ENCODE assay signal across 28 cellular contexts in the genomic region with DNA sequence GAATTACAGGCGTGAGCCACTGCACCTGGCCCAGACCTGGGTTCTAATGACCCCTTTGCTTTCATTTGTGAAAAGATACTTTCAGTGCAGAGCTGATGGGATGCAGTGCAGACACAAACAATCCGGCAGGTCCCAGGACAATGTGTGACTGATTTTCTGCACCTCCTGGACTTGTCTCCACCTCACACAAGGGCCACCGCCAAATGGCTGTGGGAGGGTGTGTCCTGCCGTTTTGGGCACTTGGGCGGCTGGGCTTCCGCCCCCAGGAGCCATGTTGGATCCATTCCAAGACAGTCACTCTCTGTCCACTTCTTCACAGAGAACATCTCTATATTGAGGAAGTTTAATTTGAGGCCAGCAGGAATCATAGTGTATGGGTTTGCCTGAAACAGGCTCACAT.
"Had no signal": no experiment of that assay in that cellular context is flagged by ENCODE, and none has a peak within 500 bp of the region (broad histone marks: within the 10 kb centered on the region; RNA-seq: fewer than 3 reads in every experiment).

No MANE protein-coding gene starts in this region.

- H3K4me3 ChIP-seq: ascending aorta, body of pancreas, SJCRH30 had no signal

- H3K9me3 ChIP-seq: ascending aorta, body of pancreas, SJCRH30, SK-N-SH had no signal

- DNase-seq: activated CD4-positive, alpha-beta T cell treated with anti-CD3 and anti-CD28 coated beads for 48 hours; activated CD4-positive, alpha-beta T cell treated with anti-CD3 and anti-CD28 coated beads, Interleukin-2, amount 50 U/mL, for 4 hours; activated CD4-positive, CD25-positive, alpha-beta regulatory T cell treated with anti-CD3 and anti-CD28 coated beads, Interleukin-2, amount 50 U/mL, for 72 hours; activated CD8-positive, alpha-beta memory T cell treated with anti-CD3 and anti-CD28 coated beads, Interleukin-2, amount 50 U/mL, for 48 hours; activated CD8-positive, alpha-beta T cell treated with anti-CD3 and anti-CD28 coated beads, Interleukin-2, amount 10 ng/mL, durations not matched to agents 7 days and 5 days; activated naive CD4-positive, alpha-beta T cell treated with Interleukin-2 at 50 U/mL for 16 hours; activated naive CD8-positive, alpha-beta T cell treated with anti-CD3 and anti-CD28 coated beads, Interleukin-2, amount 50 U/mL, for 24 hours; activated T-cell treated with anti-CD3 and anti-CD28 coated beads, Interleukin-2, amount 50 U/mL, for 1 hour; amniotic stem cell; body of pancreas; Kasumi-1; KBM-7; NCI-H1048; NCI-H1417 treated with DMSO at 0.1 percent for 48 hours; NCI-H1694; NCI-H2029; NCI-H345; NCI-H510A; NCI-H526 treated with DMSO at 0.1 percent for 48 hours; NCI-H82; Right ventricle myocardium superior; SJCRH30; SK-N-SH; T-helper 1 cell had no signal

- H3K36me3 ChIP-seq: ascending aorta, SJCRH30 had no signal

- H3K27ac ChIP-seq: ascending aorta, body of pancreas, RWPE1, SJCRH30 had no signal

- ATAC-seq: activated CD8-positive, alpha-beta T cell treated with anti-CD3 and anti-CD28 coated beads, Interleukin-2, amount 10 ng/mL, durations not matched to agents 7 days and 5 days; activated naive CD4-positive, alpha-beta T cell treated with anti-CD3 and anti-CD28 coated beads, Interleukin-2, amount 50 U/mL, for 72 hours; activated naive CD8-positive, alpha-beta T cell treated with anti-CD3 and anti-CD28 coated beads, Interleukin-2, amount 50 U/mL, for 24 hours; body of pancreas; WTC11 had no signal

- H3K27me3 ChIP-seq: ascending aorta, SJCRH30 had no signal

- H3K4me1 ChIP-seq: ascending aorta, body of pancreas, SJCRH30 had no signal
